14 cellular contexts compared by ENCODE assay signal in genomic region chr13:54950546-54950945, GRCh38.
DNase-seq lines count a peak whose midpoint lies in the region; TF ChIP-seq lines count a peak whose summit lies in the region.
"Had no signal": no experiment of that assay in that cellular context is flagged by ENCODE, and none has a peak within 500 bp of the region (broad histone marks: within the 10 kb centered on the region; RNA-seq: fewer than 3 reads in every experiment).

No MANE protein-coding gene starts in this region.

- H3K9me3 ChIP-seq in BE2C (no peaks in the 10 kb centered on the region), OCI-LY7 (ENCODE audit: low read length) (no peaks in the 10 kb centered on the region), right atrium auricular region (no peaks in the 10 kb centered on the region)

- no peak overlapping the region for H2AFZ ChIP-seq in OCI-LY7 (ENCODE audit: low read length)

- H3K36me3 ChIP-seq in BE2C, result no peaks in the 10 kb centered on the region
- no peaks in the 10 kb centered on the region for H3K36me3 ChIP-seq in OCI-LY7 (ENCODE audit: insufficient read depth, low read length)
- no peaks in the 10 kb centered on the region for H3K36me3 ChIP-seq in right atrium auricular region

- BruUV-seq in OCI-LY7 (replicated peaks; lab: Mats Ljungman, UMichigan), result no TSS peak

- H3K9me3 Mint-ChIP-seq in chondrocyte (ENCODE audit: low read depth), result peaks cover 6% of the 10 kb centered on the region
- peaks cover 6% of the 10 kb centered on the region for H3K9me3 Mint-ChIP-seq in progenitor cell of endocrine pancreas (ENCODE audit: low read depth)

- H3K4me1 Mint-ChIP-seq in chondrocyte (ENCODE audit: low read depth), result no peaks in the 10 kb centered on the region
- H3K4me1 Mint-ChIP-seq in progenitor cell of endocrine pancreas (ENCODE audit: low read depth), result no peaks in the 10 kb centered on the region

- H3K27ac Mint-ChIP-seq in chondrocyte (ENCODE audit: unreplicated experiment), result no peak overlapping the region
- H3K27ac Mint-ChIP-seq in progenitor cell of endocrine pancreas, result no peak overlapping the region
- H3K27ac Mint-ChIP-seq: CD8-positive, alpha-beta T cell had no signal

- no peaks in the 10 kb centered on the region for H3K36me3 Mint-ChIP-seq in chondrocyte (ENCODE audit: low read depth)
- no peaks in the 10 kb centered on the region for H3K36me3 Mint-ChIP-seq in progenitor cell of endocrine pancreas (ENCODE audit: insufficient read depth)
- H3K36me3 Mint-ChIP-seq: CD8-positive, alpha-beta T cell had no signal

- H4K20me1 ChIP-seq in OCI-LY7 (ENCODE audit: insufficient read depth, low read length), result no peaks in the 10 kb centered on the region

- H3K4me2 ChIP-seq in OCI-LY7 (ENCODE audit: low read length), result no peak overlapping the region

- POLR2A ChIA-PET in OCI-LY7 (lab: Charles Lee), result no interaction called here

- H3K27ac ChIP-seq in OCI-LY7 (ENCODE audit: low read depth, low read length, poor library complexity, severe bottlenecking) (no peak overlapping the region), right atrium auricular region (no peak overlapping the region)

- H3K4me1 ChIP-seq in BE2C (no peaks in the 10 kb centered on the region), OCI-LY7 (ENCODE audit: insufficient read depth, low read length, poor library complexity, severe bottlenecking) (no peaks in the 10 kb centered on the region), right atrium auricular region (no peaks in the 10 kb centered on the region)

- H3K79me2 ChIP-seq in OCI-LY7 (ENCODE audit: insufficient read depth, low read depth, low read length), result no peaks in the 10 kb centered on the region

- TF ChIP-seq CTCF in BE2C (IDR thresholded peaks at IDR 0.05; ENCODE audit: low read depth, low read length) (peak; percentile 19), OCI-LY7 (conservative IDR thresholded peaks at IDR 0.05; ENCODE audit: low read length) (0 out of 2 replicates have a peak, but pooled peaks have one; percentile 19), chondrocyte (IDR thresholded peaks at IDR 0.05) (peak; percentile 10), progenitor cell of endocrine pancreas (IDR thresholded peaks at IDR 0.05; ENCODE audit: unreplicated experiment) (peak; percentile 11), right atrium auricular region (IDR thresholded peaks at IDR 0.05) (no peak)

- no peaks in the 10 kb centered on the region for H3K9me2 ChIP-seq in OCI-LY7 (ENCODE audit: insufficient read depth, low read length)

- H3K4me3 Mint-ChIP-seq in chondrocyte (ENCODE audit: unreplicated experiment) (no peak overlapping the region), progenitor cell of endocrine pancreas (ENCODE audit: low read depth) (no peak overlapping the region)
- H3K4me3 Mint-ChIP-seq: CD8-positive, alpha-beta T cell had no signal

- intact Hi-C loops in OCI-LY7 (cut with micrococcal nuclease; ENCODE audit: unreplicated experiment), result no loop called here

- DNase-seq in BE2C (no peak), OCI-LY7 (ENCODE audit: low spot score) (no peak), chondrocyte (ENCODE audit: low spot score) (no peak), progenitor cell of endocrine pancreas (ENCODE audit: low spot score, unreplicated experiment) (no peak), T-helper 9 cell (no peak), NCI-H146 treated with DMSO at 0.1 percent for 48 hours (lab: John Stamatoyannopoulos, UW; ENCODE audit: unreplicated experiment) (no peak), right atrium auricular region (ENCODE audit: low spot score) (no peak)
- DNase-seq: CD8-positive, alpha-beta T cell; NCI-H187 treated with DMSO at 0.1 percent for 48 hours; NCI-H2171 treated with DMSO at 0.1 percent for 48 hours; NCI-H446 treated with DMSO at 0.1 percent for 48 hours; NK-92 treated with Interleukin-12 subunit alpha and Interleukin-12 subunit beta, amount 100 ng/mL, for 24 hours; OCI-M1; T-helper 1 cell had no signal

- H3K4me3 ChIP-seq in BE2C (ENCODE audit: low read depth, low read length) (no peak overlapping the region), OCI-LY7 (ENCODE audit: low read depth, low read length, poor library complexity, severe bottlenecking) (no peak overlapping the region), right atrium auricular region (no peak overlapping the region)

- CTCF ChIA-PET in OCI-LY7 (lab: Charles Lee; ENCODE audit: unreplicated experiment), result no interaction called here

- H3K27me3 Mint-ChIP-seq in chondrocyte (ENCODE audit: low read depth) (no peaks in the 10 kb centered on the region), progenitor cell of endocrine pancreas (no peaks in the 10 kb centered on the region)

- no peaks in the 10 kb centered on the region for H3K27me3 ChIP-seq in BE2C
- no peaks in the 10 kb centered on the region for H3K27me3 ChIP-seq in right atrium auricular region

Comparison
In these comparisons a context has a peak if more than half of its experiments do, and no peak if none do; other contexts are left out.
1. CTCF ChIP-seq: peak in BE2C (single experiment), OCI-LY7 (single experiment), chondrocyte (single experiment) and progenitor cell of endocrine pancreas (single experiment); none in right atrium auricular region (0 of 2).